Comparison of ENCODE assay signal across 8 cellular contexts in the genomic region with DNA sequence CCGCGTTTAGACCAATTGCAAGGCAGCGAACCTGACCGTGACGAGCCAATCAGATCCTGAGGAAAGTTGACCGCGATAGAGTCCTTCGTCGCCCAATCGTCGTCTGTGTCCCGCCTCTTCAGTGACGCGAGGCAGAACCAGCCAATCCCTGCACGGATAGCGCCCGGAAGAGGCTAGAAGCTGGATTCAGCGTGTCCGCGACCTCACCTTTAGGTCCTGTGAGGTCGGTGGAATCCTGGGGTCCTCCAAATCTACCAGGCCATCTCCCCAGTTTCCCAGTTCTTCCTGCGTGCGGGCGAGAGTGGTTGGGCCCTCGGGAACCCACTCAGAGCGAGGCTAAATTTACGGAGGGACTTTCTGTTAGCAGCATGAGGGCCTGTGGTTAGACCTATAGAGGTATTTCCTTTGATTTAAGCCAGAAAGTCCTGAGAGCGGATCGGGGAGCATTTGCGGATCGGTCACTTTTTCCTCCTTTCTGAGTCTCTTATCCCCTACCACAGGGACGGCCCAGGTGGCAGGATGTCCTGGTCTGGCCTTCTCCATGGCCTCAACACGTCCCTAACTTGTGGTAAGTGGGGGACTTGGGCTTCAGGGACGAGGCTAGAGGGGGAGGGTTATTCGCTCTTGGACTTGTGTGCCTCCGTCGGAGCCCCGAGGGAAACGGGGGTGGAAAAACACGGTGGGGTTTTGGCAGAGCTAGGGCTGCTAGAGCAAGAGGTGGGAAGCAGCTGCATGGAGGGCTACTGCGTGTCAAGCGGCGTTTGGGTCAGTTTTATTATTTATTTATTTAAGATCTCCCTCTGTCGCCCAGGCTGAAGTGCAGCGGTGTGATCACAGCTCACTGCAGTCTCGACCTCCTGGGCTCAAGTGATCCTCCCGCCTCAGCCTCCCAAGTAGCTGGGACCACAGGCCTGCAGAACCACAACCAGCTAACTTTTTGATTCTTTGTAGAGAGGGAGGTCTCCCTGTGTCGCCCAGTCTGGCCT. TPM values are rescaled to one million over a fixed set of nuclear protein-coding genes. Genes with fewer than 3 reads are reported as not detected.
DNase-seq lines count a peak whose midpoint lies in the region; ATAC-seq and FAIRE-seq lines count a peak whose summit lies in the region.

MRPS12 (plus strand) TSS at position 169 of the 986 bp plus-strand sequence; CDS start at position 520, 351 bp downstream.

- DNase-seq in CMK (ENCODE audit: low read depth) (peak; percentile 99), NCI-H82 treated with DMSO at 0.1 percent for 48 hours (lab: John Stamatoyannopoulos, UW; ENCODE audit: unreplicated experiment) (peak; percentile 95), mesenteric fat pad (ENCODE audit: low spot score) (peak; percentile 98)
- peak; percentile 99 for DNase-seq in activated CD8-positive, alpha-beta T cell treated with anti-CD3 and anti-CD28 coated beads, Interleukin-2, amount 10 ng/mL, durations not matched to agents 7 days and 5 days
- peak; percentile 96 for DNase-seq in stimulated activated CD8-positive, alpha-beta memory T cell treated with anti-CD3 and anti-CD28 coated beads, Interleukin-15, amount 100 ng/mL, for 48 hours (ENCODE audit: low read depth in 2 of 2)

- peaks cover 7% of the 10 kb centered on the region for H3K9me3 Mint-ChIP-seq in activated CD8-positive, alpha-beta T cell treated with anti-CD3 and anti-CD28 coated beads, Interleukin-2, amount 10 ng/mL, durations not matched to agents 7 days and 5 days (ENCODE audit: insufficient read depth)

- CTCF ChIA-PET in activated CD8-positive, alpha-beta T cell treated with anti-CD3 and anti-CD28 coated beads, Interleukin-2, amount 10 ng/mL, durations not matched to agents 7 days and 5 days (lab: Charles Lee): interaction anchor here (0.6 to 3.9 kb wide), 72 partner anchors 9 to 1640 kb away, joined by 3 to 49 read pairs (median 4); partner anchors contain the start of genes ACTN4, CAPN12, ECH1 and EIF3K

- H3K36me3 Mint-ChIP-seq in activated CD8-positive, alpha-beta T cell treated with anti-CD3 and anti-CD28 coated beads, Interleukin-2, amount 10 ng/mL, durations not matched to agents 7 days and 5 days (ENCODE audit: low read depth): peaks cover 43% of the 10 kb centered on the region

- no peaks in the 10 kb centered on the region for H3K27me3 Mint-ChIP-seq in activated CD8-positive, alpha-beta T cell treated with anti-CD3 and anti-CD28 coated beads, Interleukin-2, amount 10 ng/mL, durations not matched to agents 7 days and 5 days (ENCODE audit: low read depth)

- H3K4me1 Mint-ChIP-seq in activated CD8-positive, alpha-beta T cell treated with anti-CD3 and anti-CD28 coated beads, Interleukin-2, amount 10 ng/mL, durations not matched to agents 7 days and 5 days (ENCODE audit: low read depth): peaks cover 31% of the 10 kb centered on the region

- peak within 1 kb of the TSS; percentile 98 for H3K4me3 Mint-ChIP-seq in activated CD8-positive, alpha-beta T cell treated with anti-CD3 and anti-CD28 coated beads, Interleukin-2, amount 10 ng/mL, durations not matched to agents 7 days and 5 days

- peak within 1 kb of the TSS; percentile 99 for H3K27ac Mint-ChIP-seq in activated CD8-positive, alpha-beta T cell treated with anti-CD3 and anti-CD28 coated beads, Interleukin-2, amount 10 ng/mL, durations not matched to agents 7 days and 5 days

- peak; percentile 96 for FAIRE-seq in endometrium (lab: Jason Lieb, UNC)

- ATAC-seq in GM19397 (IDR thresholded peaks at IDR 0.05; ENCODE audit: unreplicated experiment) (peak; percentile 89), HG03565 (IDR thresholded peaks at IDR 0.05; ENCODE audit: unreplicated experiment) (peak; percentile 81)
- ATAC-seq in activated CD8-positive, alpha-beta T cell treated with anti-CD3 and anti-CD28 coated beads, Interleukin-2, amount 10 ng/mL, durations not matched to agents 7 days and 5 days: peak; percentile 97

- POLR2A ChIA-PET in activated CD8-positive, alpha-beta T cell treated with anti-CD3 and anti-CD28 coated beads, Interleukin-2, amount 10 ng/mL, durations not matched to agents 7 days and 5 days (lab: Charles Lee): interaction anchor here (0.6 to 2.3 kb wide), 13 partner anchors 10 to 557 kb away, joined by 3 to 6 read pairs (median 4); partner anchors contain the start of genes GMFG, NFKBIB, PSMD8 and RINL

RNA-seq across cellular contexts. Expression of gene MRPS12, which starts in this region (rescaled TPM):
- 10 to 100 TPM; 60.2 to 61.7 TPM for total RNA-seq in activated CD8-positive, alpha-beta T cell treated with anti-CD3 and anti-CD28 coated beads, Interleukin-2, amount 10 ng/mL, durations not matched to agents 7 days and 5 days
- 38.6 TPM for total RNA-seq in mesenteric fat pad

Comparison
In these comparisons a context has a peak if more than half of its experiments do, and no peak if none do; other contexts are left out.
1. Peak in every context shown above with its lines: DNase-seq and ATAC-seq.